8 cellular contexts compared by ENCODE assay signal in genomic region chr19:55654833-55655647, GRCh38. TPM values are rescaled to one million over a fixed set of nuclear protein-coding genes. Genes with fewer than 3 reads are reported as not detected.
DNase-seq lines count a peak whose midpoint lies in the region; ATAC-seq and TF ChIP-seq lines count a peak whose summit lies in the region.

Gene U2AF2 (plus strand): TSS chr19:55655035. CDS start chr19:55655105, 70 bp downstream.

- H3K9ac ChIP-seq in SU-DHL-6 (ENCODE audit: low read length), result peak within 1 kb of the TSS; percentile 93
- peak within 1 kb of the TSS; percentile 98 for H3K9ac ChIP-seq in trophoblast cell (ENCODE audit: low read length)

- peaks cover 8% of the 10 kb centered on the region for H3K27me3 Mint-ChIP-seq in HFFc6 (ENCODE audit: insufficient read depth)
- H3K27me3 Mint-ChIP-seq in activated naive CD8-positive, alpha-beta T cell treated with anti-CD3 and anti-CD28 coated beads, Interleukin-2, amount 10 ng/mL, durations not matched to agents 7 days and 5 days, result no peaks in the 10 kb centered on the region

- H2BK5ac ChIP-seq in trophoblast cell (ENCODE audit: low read depth, low read length, poor library complexity), result peak within 1 kb of the TSS; percentile 99

- H3K9me2 ChIP-seq in SU-DHL-6 (replicated peaks; ENCODE audit: insufficient read depth, low read length), result no peaks in the 10 kb centered on the region

- H3K4me3 ChIP-seq in NB4 (ENCODE audit: low read depth, low read length), result peak within 1 kb of the TSS; percentile 98
- peak within 1 kb of the TSS; percentile 89 for H3K4me3 ChIP-seq in SU-DHL-6 (ENCODE audit: insufficient read depth, low read length, poor library complexity, severe bottlenecking)
- H3K4me3 ChIP-seq in trophoblast cell (ENCODE audit: low read depth, low read length), result peak within 1 kb of the TSS; percentile 94
- peak within 1 kb of the TSS; percentile 85 to 98 (median 88) for H3K4me3 ChIP-seq in tibial nerve

- POLR2A ChIA-PET in GM10248 (lab: Yijun Ruan, JAX), result interaction anchor here (0.5 to 1.4 kb wide), 16 partner anchors 8 to 316 kb away, joined by 3 to 10 read pairs (median 4); partner anchors contain the start of genes FIZ1, ZNF628 and ZNF784
- POLR2A ChIA-PET in activated naive CD8-positive, alpha-beta T cell treated with anti-CD3 and anti-CD28 coated beads, Interleukin-2, amount 10 ng/mL, durations not matched to agents 7 days and 5 days (lab: Charles Lee), result interaction anchor here (0.7 to 2.5 kb wide), 12 partner anchors 12 to 1465 kb away, joined by 3 to 20 read pairs (median 4); partner anchors contain the start of genes FIZ1, ISOC2, MBOAT7 and NAT14

- H3K4me1 Mint-ChIP-seq in HFFc6 (ENCODE audit: low read depth), result peaks cover 35% of the 10 kb centered on the region
- H3K4me1 Mint-ChIP-seq in activated naive CD8-positive, alpha-beta T cell treated with anti-CD3 and anti-CD28 coated beads, Interleukin-2, amount 10 ng/mL, durations not matched to agents 7 days and 5 days, result peaks cover 28% of the 10 kb centered on the region

- peaks cover 3 to 10% of the 10 kb centered on the region in 2 experiments for H3K4me1 ChIP-seq in trophoblast cell (ENCODE audit: control insufficient read depth in 1 of 2, insufficient read depth in 2 of 2, low read length in 2 of 2)
- peaks cover 0 to 58% (median 44%) of the 10 kb centered on the region in 4 donors for H3K4me1 ChIP-seq in tibial nerve

- peak; percentile 95 for DNase-seq in GM10248 (ENCODE audit: extremely low spot score)
- peak; percentile 86 for DNase-seq in HFFc6
- DNase-seq in NB4 (ENCODE audit: low read depth), result peak; percentile 87
- DNase-seq in activated naive CD8-positive, alpha-beta T cell treated with anti-CD3 and anti-CD28 coated beads, Interleukin-2, amount 10 ng/mL, durations not matched to agents 7 days and 5 days, result peak; percentile 95
- DNase-seq in Right ventricle myocardium superior, result peak; percentile 97
- DNase-seq in trophoblast cell, result peak; percentile 93 to 95
- DNase-seq in tibial nerve (ENCODE audit: low spot score in 2 of 2), result peak; percentile 92 to 94

- intact Hi-C loops in Right ventricle myocardium superior (cut with DNase I), result no loop called here

- H3K36me3 ChIP-seq in SU-DHL-6 (ENCODE audit: low read length) (peaks cover 9% of the 10 kb centered on the region; the same call in 1 of the 2 replicates), trophoblast cell (ENCODE audit: control insufficient read depth in 1 of 2, insufficient read depth in 2 of 2, low read length in 2 of 2) (peaks cover 34 to 42% of the 10 kb centered on the region in 2 experiments), tibial nerve (peaks cover 0 to 37% (median 6%) of the 10 kb centered on the region in 3 donors)

- CTCF ChIA-PET in GM10248 (lab: Yijun Ruan, JAX), result interaction anchor here (0.6 to 3.4 kb wide), 18 partner anchors 9 to 486 kb away, joined by 3 to 39 read pairs (median 6); partner anchors contain the start of genes FIZ1, ZNF444, ZNF581 and ZNF865

- peak within 1 kb of the TSS; percentile 97 for H3K4me3 Mint-ChIP-seq in HFFc6
- H3K4me3 Mint-ChIP-seq in activated naive CD8-positive, alpha-beta T cell treated with anti-CD3 and anti-CD28 coated beads, Interleukin-2, amount 10 ng/mL, durations not matched to agents 7 days and 5 days, result peak within 1 kb of the TSS; percentile 86

- peak within 1 kb of the TSS; percentile 99 for H3K18ac ChIP-seq in trophoblast cell (ENCODE audit: low read length)

- H4K8ac ChIP-seq in trophoblast cell (ENCODE audit: low read depth, low read length), result peak within 1 kb of the TSS; percentile 99

- peaks cover 15% of the 10 kb centered on the region for H3K79me1 ChIP-seq in trophoblast cell (ENCODE audit: low read length)

- H4K20me1 ChIP-seq in SU-DHL-6 (ENCODE audit: low read depth, low read length), result peaks cover 17% of the 10 kb centered on the region; the same call in 1 of the 2 replicates

- no peaks in the 10 kb centered on the region for H3K9me3 Mint-ChIP-seq in HFFc6
- H3K9me3 Mint-ChIP-seq in activated naive CD8-positive, alpha-beta T cell treated with anti-CD3 and anti-CD28 coated beads, Interleukin-2, amount 10 ng/mL, durations not matched to agents 7 days and 5 days, result no peaks in the 10 kb centered on the region

- H3K79me2 ChIP-seq in SU-DHL-6 (ENCODE audit: insufficient read depth, low read length), result peaks cover 48% of the 10 kb centered on the region
- peaks cover 48% of the 10 kb centered on the region for H3K79me2 ChIP-seq in trophoblast cell (ENCODE audit: control insufficient read depth, insufficient read depth, low read length, poor library complexity)

- peak within 1 kb of the TSS; percentile 100 for H3K27ac Mint-ChIP-seq in HFFc6
- peak within 1 kb of the TSS; percentile 95 for H3K27ac Mint-ChIP-seq in activated naive CD8-positive, alpha-beta T cell treated with anti-CD3 and anti-CD28 coated beads, Interleukin-2, amount 10 ng/mL, durations not matched to agents 7 days and 5 days

- peak; percentile 37 for ATAC-seq in activated naive CD8-positive, alpha-beta T cell treated with anti-CD3 and anti-CD28 coated beads, Interleukin-2, amount 10 ng/mL, durations not matched to agents 7 days and 5 days (ENCODE audit: low read depth)
- peak; percentile 65 for ATAC-seq in Right ventricle myocardium superior (ENCODE audit: poor library complexity)

- H4K12ac ChIP-seq in trophoblast cell (ENCODE audit: low read depth, low read length), result peak within 1 kb of the TSS; percentile 98

- peak in 1 of 2 donors; percentile 83 for TF ChIP-seq EP300 in tibial nerve (IDR thresholded peaks at IDR 0.05)

- no CpG with 5 or more reads among the region's 99 CpGs for WGBS in trophoblast cell (ENCODE audit: extremely low coverage, insufficient coverage, insufficient read length)
- 0 to 1% methylated on average over 49 to 51 of the region's 99 CpGs for WGBS in tibial nerve, 2 donors

- H3K9me3 ChIP-seq in SU-DHL-6 (ENCODE audit: insufficient read depth, low read length), result no peaks in the 10 kb centered on the region
- H3K9me3 ChIP-seq in trophoblast cell (ENCODE audit: insufficient read depth, low read depth, low read length), result peaks cover 1% of the 10 kb centered on the region
- no peaks in the 10 kb centered on the region for H3K9me3 ChIP-seq in tibial nerve

- H2BK12ac ChIP-seq in trophoblast cell (ENCODE audit: low read length), result no peak within 1 kb of the TSS

- H2BK120ac ChIP-seq in trophoblast cell (ENCODE audit: insufficient read depth, low read length, poor library complexity), result peak within 1 kb of the TSS; percentile 99

- no peak for TF ChIP-seq CTCF in GM10248 (IDR thresholded peaks at IDR 0.05; ENCODE audit: control extremely low read depth, extremely low read depth, low read depth, missing control alignments)
- TF ChIP-seq CTCF in HFFc6 (IDR thresholded peaks at IDR 0.05), result peak; percentile 17
- no peak for TF ChIP-seq CTCF in NB4 (IDR thresholded peaks at IDR 0.05; ENCODE audit: low read depth, low read length)
- TF ChIP-seq CTCF in SU-DHL-6 (IDR thresholded peaks at IDR 0.05; ENCODE audit: insufficient read depth, low read length, poor library complexity, severe bottlenecking), result no peak
- TF ChIP-seq CTCF in tibial nerve (IDR thresholded peaks at IDR 0.05), result peak in 1 of 5 experiments; percentile 35

- peak within 1 kb of the TSS; percentile 99 for H3K14ac ChIP-seq in trophoblast cell (ENCODE audit: low read length)

- H3F3A ChIP-seq in SU-DHL-6 (ENCODE audit: insufficient read depth), result peaks cover 3% of the 10 kb centered on the region; the same call in 1 of the 2 replicates

- H3K27ac ChIP-seq in SU-DHL-6 (ENCODE audit: low read depth, low read length), result peak within 1 kb of the TSS; percentile 96
- peak within 1 kb of the TSS; percentile 99 for H3K27ac ChIP-seq in trophoblast cell (ENCODE audit: low read depth, low read length)
- peak within 1 kb of the TSS; percentile 94 to 99 (median 99) for H3K27ac ChIP-seq in tibial nerve

- H4K91ac ChIP-seq in trophoblast cell (ENCODE audit: low read depth, low read length), result peak within 1 kb of the TSS; percentile 100

- H3K23ac ChIP-seq in trophoblast cell (ENCODE audit: low read length), result no peak within 1 kb of the TSS

- H2AFZ ChIP-seq in SU-DHL-6 (ENCODE audit: low read depth, low read length, severe bottlenecking) (peak within 1 kb of the TSS; percentile 67), trophoblast cell (ENCODE audit: insufficient read depth, low read length, poor library complexity) (peak within 1 kb of the TSS; percentile 93)

- H3K4me2 ChIP-seq in SU-DHL-6 (ENCODE audit: low read depth, low read length, poor library complexity, severe bottlenecking), result peak within 1 kb of the TSS; percentile 94
- H3K4me2 ChIP-seq in trophoblast cell (ENCODE audit: low read length), result peak within 1 kb of the TSS; percentile 91

- peaks cover 12% of the 10 kb centered on the region for H3K36me3 Mint-ChIP-seq in HFFc6 (ENCODE audit: low read depth)
- peaks cover 22% of the 10 kb centered on the region for H3K36me3 Mint-ChIP-seq in activated naive CD8-positive, alpha-beta T cell treated with anti-CD3 and anti-CD28 coated beads, Interleukin-2, amount 10 ng/mL, durations not matched to agents 7 days and 5 days

- TF ChIP-seq POLR2A in NB4 (IDR thresholded peaks at IDR 0.05; ENCODE audit: extremely low read depth, insufficient read length), result peak; percentile 50
- peak in 1 of 2 donors; percentile 69 for TF ChIP-seq POLR2A in tibial nerve (IDR thresholded peaks at IDR 0.05)

- peak within 1 kb of the TSS; percentile 99 for H3K4ac ChIP-seq in trophoblast cell (ENCODE audit: low read depth, low read length)

- H3K27me3 ChIP-seq in SU-DHL-6 (ENCODE audit: low read length) (no peaks in the 10 kb centered on the region), trophoblast cell (ENCODE audit: insufficient read depth, low read length) (no peaks in the 10 kb centered on the region), tibial nerve (no peaks in the 10 kb centered on the region)

- peak within 1 kb of the TSS; percentile 100 for H2AK5ac ChIP-seq in trophoblast cell (ENCODE audit: low read length)

RNA-seq across cellular contexts. Expression of gene U2AF2, which starts in this region (rescaled TPM):
- total RNA-seq in HFFc6 (2021; fragmentation: NEBNext Ultra II Directional; extraction: Animal tissue kit (Norgen Biotek cat#: 25700)), result 100 to 1,000 TPM; 212 to 241 (median 226) TPM
- total RNA-seq in activated naive CD8-positive, alpha-beta T cell treated with anti-CD3 and anti-CD28 coated beads, Interleukin-2, amount 10 ng/mL, durations not matched to agents 7 days and 5 days, result 100 to 1,000 TPM; 257 to 267 TPM
- 75.1 TPM for total RNA-seq in Right ventricle myocardium superior
- 128 and 132 TPM in 2 replicates for polyA plus RNA-seq in trophoblast cell (2013)
- total RNA-seq in tibial nerve, result 100 to 1,000 TPM; 115 to 242 (median 141) TPM

Comparison
In these comparisons a context has a peak if more than half of its experiments do, and no peak if none do; other contexts are left out.
1. Peak in every context shown above with its lines: DNase-seq, ATAC-seq, H3K4me3 ChIP-seq and H3K27ac ChIP-seq.